ENCODE assay signal across 1 cellular context in genomic region chr2:3670376-3670775, GRCh38.
TF ChIP-seq lines count a peak whose summit lies in the region.

No MANE protein-coding gene starts in this region.

TF ChIP-seq in K562, 482 proteins besides CTCF, POLR2A, EP300 and RAD21:
- TF ChIP-seq RERE (CRISPR knock-in tag; IDR thresholded peaks at IDR 0.05; ENCODE audit: borderline replicate concordance) (no peak), BRD4 (IDR thresholded peaks at IDR 0.05) (no peak), ILF3 (IDR thresholded peaks at IDR 0.05; ENCODE audit: borderline replicate concordance) (no peak), ZNF76 (CRISPR knock-in tag; IDR thresholded peaks at IDR 0.05; ENCODE audit: borderline replicate concordance) (no peak), CXXC5 (CRISPR knock-in tag; IDR thresholded peaks at IDR 0.05) (no peak), RFX7 (CRISPR knock-in tag; IDR thresholded peaks at IDR 0.05) (no peak), DEAF1 (CRISPR knock-in tag; IDR thresholded peaks at IDR 0.05) (no peak), CHCHD3 (CRISPR knock-in tag; IDR thresholded peaks at IDR 0.05) (no peak), MIER1 (IDR thresholded peaks at IDR 0.05; ENCODE audit: low read depth) (no peak), DMBX1 (CRISPR knock-in tag; IDR thresholded peaks at IDR 0.05; ENCODE audit: borderline replicate concordance) (no peak), ATF1 (CRISPR knock-in tag; IDR thresholded peaks at IDR 0.05) (no peak), ATF1 (tag; IDR thresholded peaks at IDR 0.05) (no peak), XRCC5 (IDR thresholded peaks at IDR 0.05; ENCODE audit: low read depth, low read length) (no peak), SRSF9 (IDR thresholded peaks at IDR 0.05; ENCODE audit: borderline replicate concordance, low read depth, low read length) (no peak), HOXB6 (CRISPR knock-in tag; IDR thresholded peaks at IDR 0.05; ENCODE audit: borderline replicate concordance) (no peak), STAT5A (IDR thresholded peaks at IDR 0.05; ENCODE audit: borderline replicate concordance, low read length) (no peak), PML (IDR thresholded peaks at IDR 0.05; ENCODE audit: low read length) (no peak)
TF ChIP-seq in K562: peak in this region for 0.
